ENCODE assay signal across 12 cellular contexts in the genomic region with DNA sequence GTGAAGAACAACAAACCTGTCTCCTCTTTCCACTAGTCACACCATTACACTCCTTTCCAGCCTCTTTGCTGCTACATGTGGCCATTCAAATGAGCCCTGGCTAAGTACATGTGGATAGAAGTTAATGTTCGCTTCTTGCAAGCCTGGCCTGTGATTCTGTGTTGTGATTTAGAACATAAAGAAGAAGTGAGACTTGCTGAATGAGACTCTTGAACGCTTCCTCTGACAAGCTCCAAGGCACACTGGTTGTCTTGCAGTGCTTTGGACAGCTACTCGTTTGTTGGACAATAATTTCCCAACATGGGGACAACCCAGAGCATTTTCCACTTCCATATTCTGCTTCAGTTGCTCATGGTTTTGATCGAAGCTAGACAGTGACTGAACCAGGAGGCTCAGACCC. TPM values are rescaled to one million over a fixed set of nuclear protein-coding genes. Genes with fewer than 3 reads are reported as not detected.
DNase-seq lines count a peak whose midpoint lies in the region; ATAC-seq and TF ChIP-seq lines count a peak whose summit lies in the region.
"Had no signal": no experiment of that assay in that cellular context is flagged by ENCODE, and none has a peak within 500 bp of the region (broad histone marks: within the 10 kb centered on the region; RNA-seq: fewer than 3 reads in every experiment).

No MANE protein-coding gene starts in this region.

- H3K9me3 Mint-ChIP-seq in activated B cell treated with CpG ODN at 0.5 μM for 24 hours = no peaks in the 10 kb centered on the region

- peak; percentile 50 for ATAC-seq in GM18517 (IDR thresholded peaks at IDR 0.05; ENCODE audit: unreplicated experiment)
- peak; percentile 56 for ATAC-seq in GM21447 (IDR thresholded peaks at IDR 0.05; ENCODE audit: unreplicated experiment)
- ATAC-seq in HG03108 (IDR thresholded peaks at IDR 0.05; ENCODE audit: unreplicated experiment) = peak; percentile 54
- ATAC-seq in activated B cell treated with CpG ODN at 0.5 μM for 24 hours (ENCODE audit: low read depth) = peak; percentile 77
- ATAC-seq: psoas muscle had no signal

- no peak for TF ChIP-seq CTCF in activated B cell treated with CpG ODN at 0.5 μM for 24 hours (IDR thresholded peaks at IDR 0.05)

- peak overlapping the region; percentile 72 for H3K27ac Mint-ChIP-seq in activated B cell treated with CpG ODN at 0.5 μM for 24 hours

- POLR2A ChIA-PET in activated B cell treated with CpG ODN at 0.5 μM for 24 hours (lab: Charles Lee) = interaction anchor here (1.0 kb wide), 1 partner anchor 92 kb away, joined by 3 read pairs; a partner anchor contains a TSS

- intact Hi-C loops in activated B cell treated with CpG ODN at 0.5 μM for 24 hours (cut with micrococcal nuclease) (loop anchor here (1.0 to 5.0 kb wide), 2 partner anchors 87 to 93 kb away; a partner anchor contains a TSS), posterior vena cava (cut with DNase I) (no loop called here)

- peaks cover 14% of the 10 kb centered on the region for H3K27me3 Mint-ChIP-seq in activated B cell treated with CpG ODN at 0.5 μM for 24 hours

- H3K4me3 Mint-ChIP-seq in activated B cell treated with CpG ODN at 0.5 μM for 24 hours = peak overlapping the region; percentile 50

- DNase-seq in activated B cell treated with CpG ODN at 0.5 μM for 24 hours (no peak), H4 (ENCODE audit: low spot score) (no peak), posterior vena cava (ENCODE audit: low spot score) (no peak), activated gamma-delta T cell (lab: John Stamatoyannopoulos, UW) (no peak)
- DNase-seq in stimulated activated CD4-positive, alpha-beta T cell treated with anti-CD3 and anti-CD28 coated beads, Interleukin-12 subunit alpha, Interleukin-12 subunit beta, amount 100 ng/mL, for 4 hours = no peak
- DNase-seq: COR-L47, NCI-H2029 treated with DMSO at 0.1 percent for 48 hours, psoas muscle had no signal

- CTCF ChIA-PET in activated B cell treated with CpG ODN at 0.5 μM for 24 hours (lab: Charles Lee) = interaction anchor here (1.5 kb wide), 1 partner anchor 87 kb away, joined by 3 read pairs; no protein-coding TSS in a partner anchor

- H3K36me3 Mint-ChIP-seq in activated B cell treated with CpG ODN at 0.5 μM for 24 hours (ENCODE audit: low read depth) = no peaks in the 10 kb centered on the region

- H3K4me1 Mint-ChIP-seq in activated B cell treated with CpG ODN at 0.5 μM for 24 hours = peaks cover 47% of the 10 kb centered on the region

RNA-seq across cellular contexts. Expression of a gene that starts 57.3 kb away (rescaled TPM):
- 0.71 and 1.1 TPM in 2 replicates for total RNA-seq in activated B cell treated with CpG ODN at 0.5 μM for 24 hours
- total RNA-seq in H4 (2014; rRNA removed; shearing (Covaris generic)) = 25.7 and 30.0 TPM in 2 replicates
- 1 to 10 TPM; 3.9 to 4.4 TPM for total RNA-seq in posterior vena cava
- total RNA-seq: HT1080 had no signal
